Comparison of ENCODE assay signal across 18 cellular contexts in genomic region chr9:117927354-117927753, GRCh38.
DNase-seq lines count a peak whose midpoint lies in the region; ATAC-seq and TF ChIP-seq lines count a peak whose summit lies in the region.
"Had no signal": no experiment of that assay in that cellular context is flagged by ENCODE, and none has a peak within 500 bp of the region (broad histone marks: within the 10 kb centered on the region; RNA-seq: fewer than 3 reads in every experiment).

No MANE protein-coding gene starts in this region.

- no peak overlapping the region for H2BK5ac ChIP-seq in mesendoderm (ENCODE audit: low read length)

- no peak overlapping the region for H2AK5ac ChIP-seq in mesendoderm (ENCODE audit: low read length)

- H2BK15ac ChIP-seq in mesendoderm (replicated peaks; ENCODE audit: low read depth): no peak overlapping the region

- H3K9me2 ChIP-seq in OCI-LY7 (ENCODE audit: insufficient read depth, low read length) (no peaks in the 10 kb centered on the region), hepatocyte (replicated peaks; ENCODE audit: insufficient read depth) (no peaks in the 10 kb centered on the region)

- WGBS in mesendoderm (ENCODE audit: extremely low coverage, insufficient coverage, low lambda C conversion rate): no CpG with 5 or more reads among the region's 3 CpGs
- 42% methylated on average over 3 of the region's 3 CpGs for WGBS in hepatocyte (ENCODE audit: low lambda C conversion rate, missing lambda C conversion rate)

- intact Hi-C loops in OCI-LY7 (cut with micrococcal nuclease; ENCODE audit: unreplicated experiment): loop anchor here (1.0 to 10.0 kb wide), 2 partner anchors 217 to 283 kb away; no protein-coding TSS in a partner anchor

- H3K4me1 ChIP-seq in OCI-LY7 (ENCODE audit: insufficient read depth, low read length, poor library complexity, severe bottlenecking) (no peaks in the 10 kb centered on the region), mesendoderm (ENCODE audit: control insufficient read depth, low read depth, low read length) (no peaks in the 10 kb centered on the region), hepatocyte (ENCODE audit: insufficient read depth) (no peaks in the 10 kb centered on the region)
- H3K4me1 ChIP-seq: upper lobe of right lung had no signal

- H2AFZ ChIP-seq in OCI-LY7 (ENCODE audit: low read length): no peak overlapping the region
- H2AFZ ChIP-seq in hepatocyte: no peak overlapping the region

- H3K4me3 ChIP-seq in OCI-LY7 (ENCODE audit: low read depth, low read length, poor library complexity, severe bottlenecking): no peak overlapping the region
- no peak overlapping the region for H3K4me3 ChIP-seq in mesendoderm (ENCODE audit: low read length)
- no peak overlapping the region for H3K4me3 ChIP-seq in hepatocyte
- H3K4me3 ChIP-seq: skin epidermis, upper lobe of right lung had no signal

- H3K23ac ChIP-seq in mesendoderm (ENCODE audit: low read length): no peak overlapping the region

- H4K5ac ChIP-seq in mesendoderm (ENCODE audit: low read length): no peak overlapping the region

- POLR2A ChIA-PET in OCI-LY7 (lab: Charles Lee): interaction anchor here (0.6 to 0.9 kb wide), 3 partner anchors 10 to 141 kb away, joined by 3 to 6 read pairs (median 3); no protein-coding TSS in a partner anchor

- TF ChIP-seq CTCF in OCI-LY7 (conservative IDR thresholded peaks at IDR 0.05; ENCODE audit: low read length) (peak; percentile 72), hepatocyte (IDR thresholded peaks at IDR 0.05; ENCODE audit: poor library complexity) (no peak)

- H3K18ac ChIP-seq in mesendoderm (ENCODE audit: low read length): no peak overlapping the region

- no peaks in the 10 kb centered on the region for H3K36me3 ChIP-seq in OCI-LY7 (ENCODE audit: insufficient read depth, low read length)
- H3K36me3 ChIP-seq in mesendoderm (ENCODE audit: control insufficient read depth, insufficient read depth, low read length): no peaks in the 10 kb centered on the region
- H3K36me3 ChIP-seq in hepatocyte (replicated peaks; ENCODE audit: insufficient read depth, low read depth): no peaks in the 10 kb centered on the region
- H3K36me3 ChIP-seq: upper lobe of right lung had no signal

- no peak overlapping the region for H3K9ac ChIP-seq in mesendoderm (ENCODE audit: low read length)

- no peaks in the 10 kb centered on the region for H3K79me1 ChIP-seq in mesendoderm (ENCODE audit: low read length)

- no peak overlapping the region for H2BK120ac ChIP-seq in mesendoderm (ENCODE audit: low read depth, low read length)

- H4K8ac ChIP-seq in mesendoderm (ENCODE audit: low read depth, low read length): no peak overlapping the region

- DNase-seq in NCI-H1105 treated with DMSO at 0.1 percent for 48 hours (lab: John Stamatoyannopoulos, UW): peak; percentile 12
- DNase-seq in NCI-H1105 (lab: John Stamatoyannopoulos, UW): no peak
- peak; percentile 26 for DNase-seq in OCI-LY7 (ENCODE audit: low spot score)
- DNase-seq in mesendoderm: peak; percentile 31
- no peak for DNase-seq in cerebellar nuclear complex (lab: John Stamatoyannopoulos, UW)
- DNase-seq in hepatocyte (ENCODE audit: low spot score): no peak
- DNase-seq: activated CD4-positive, alpha-beta T cell treated with anti-CD3 and anti-CD28 coated beads, Interleukin-2, amount 10 ng/mL, durations not matched to agents 24 days and 14 days; activated T-cell treated with anti-CD3 and anti-CD28 coated beads for 4 hours; effector CD4-positive, alpha-beta T cell; Kasumi-1; NCI-H1694 treated with DMSO at 0.1 percent for 48 hours; SHP77 treated with DMSO at 0.1 percent for 48 hours; T1000; upper lobe of right lung had no signal

- H3K56ac ChIP-seq in mesendoderm (ENCODE audit: low read length): no peak overlapping the region

- CTCF ChIA-PET in OCI-LY7 (lab: Charles Lee; ENCODE audit: unreplicated experiment): no interaction called here

- H3K9me3 ChIP-seq in OCI-LY7 (ENCODE audit: low read length) (no peaks in the 10 kb centered on the region), hepatocyte (ENCODE audit: low read depth) (no peaks in the 10 kb centered on the region)
- H3K9me3 ChIP-seq: upper lobe of right lung had no signal

- ATAC-seq in HG02798 (IDR thresholded peaks at IDR 0.05; ENCODE audit: poor library complexity, unreplicated experiment) (peak; percentile 48), GM18519 (IDR thresholded peaks at IDR 0.05; ENCODE audit: low FRiP score, unreplicated experiment) (no peak)
- ATAC-seq: stimulated activated effector memory CD8-positive, alpha-beta T cell treated with anti-CD3 and anti-CD28 coated beads, Interleukin-12 subunit alpha, Interleukin-12 subunit beta, amount 100 ng/mL, for 72 hours; upper lobe of right lung had no signal

- no peak overlapping the region for H3K4ac ChIP-seq in mesendoderm (ENCODE audit: low read depth, low read length)

- no peaks in the 10 kb centered on the region for H3K27me3 ChIP-seq in mesendoderm (ENCODE audit: insufficient read depth, low read length, poor library complexity)
- H3K27me3 ChIP-seq in hepatocyte: no peaks in the 10 kb centered on the region
- H3K27me3 ChIP-seq: upper lobe of right lung had no signal

- H4K20me1 ChIP-seq in OCI-LY7 (ENCODE audit: insufficient read depth, low read length): no peaks in the 10 kb centered on the region
- H4K20me1 ChIP-seq in hepatocyte (ENCODE audit: insufficient read depth, poor library complexity, severe bottlenecking): no peaks in the 10 kb centered on the region

- H3K27ac ChIP-seq in OCI-LY7 (ENCODE audit: low read depth, low read length, poor library complexity, severe bottlenecking) (no peak overlapping the region), mesendoderm (ENCODE audit: low read depth, low read length) (no peak overlapping the region), hepatocyte (no peak overlapping the region)
- H3K27ac ChIP-seq: skin epidermis, upper lobe of right lung had no signal

- H3K79me2 ChIP-seq in OCI-LY7 (ENCODE audit: insufficient read depth, low read depth, low read length) (no peaks in the 10 kb centered on the region), mesendoderm (ENCODE audit: control insufficient read depth, insufficient read depth, low read length) (no peaks in the 10 kb centered on the region), hepatocyte (no peaks in the 10 kb centered on the region)

- no TSS peak for BruUV-seq in OCI-LY7 (replicated peaks; lab: Mats Ljungman, UMichigan)

- H3K4me2 ChIP-seq in OCI-LY7 (ENCODE audit: low read length) (no peak overlapping the region), mesendoderm (ENCODE audit: low read length) (no peak overlapping the region), hepatocyte (no peak overlapping the region)

Comparison
In these comparisons a context has a peak if more than half of its experiments do, and no peak if none do; other contexts are left out.
1. DNase-seq: peak in NCI-H1105 treated with DMSO at 0.1 percent for 48 hours (single experiment), OCI-LY7 (single experiment) and mesendoderm (single experiment); none in NCI-H1105 (single experiment), cerebellar nuclear complex (0 of 2) and hepatocyte (single experiment).